In the genomic region with DNA sequence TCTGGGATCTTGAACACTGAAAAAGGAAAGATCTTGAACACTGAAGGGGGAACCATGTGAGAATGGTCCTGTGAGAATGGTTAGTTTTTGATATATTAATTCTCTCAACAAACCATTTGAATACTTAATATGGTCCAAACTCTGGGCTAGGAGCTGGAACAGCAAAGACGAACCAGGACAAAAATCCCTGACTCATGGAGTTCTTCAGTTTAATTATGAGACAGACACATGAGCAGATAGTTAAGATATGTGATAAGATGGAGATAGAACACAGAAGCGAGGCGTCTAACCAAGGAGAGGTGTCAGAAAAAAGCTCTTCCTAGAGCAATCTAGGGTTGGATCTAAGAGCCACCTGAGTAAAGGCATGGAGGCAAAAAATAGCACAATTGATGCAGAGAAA, we compare ENCODE assay signal across 12 cellular contexts. TPM values are rescaled to one million over a fixed set of nuclear protein-coding genes. Genes with fewer than 3 reads are reported as not detected.
A peak's percentile ranks its signal among the peaks of the same experiment; 100 is the strongest.
DNase-seq lines count a peak whose midpoint lies in the region; ATAC-seq and TF ChIP-seq lines count a peak whose summit lies in the region.
"Had no signal": no experiment of that assay in that cellular context is flagged by ENCODE, and none has a peak within 500 bp of the region (broad histone marks: within the 10 kb centered on the region; RNA-seq: fewer than 3 reads in every experiment).

No MANE protein-coding gene starts in this region.

- no peak for DNase-seq in activated T-cell treated with anti-CD3 and anti-CD28 coated beads, Interleukin-2, amount 50 U/mL, for 4 hours
- no peak for DNase-seq in activated T-cell treated with anti-CD3 and anti-CD28 coated beads, Interleukin-2, amount 50 U/mL, for 1 hour
- DNase-seq in T-helper 17 cell (no peak), epithelial cell of proximal tubule (ENCODE audit: low read depth) (no peak), stomach (no peak)
- no peak for DNase-seq in stimulated activated CD4-positive, alpha-beta T cell treated with anti-CD3 and anti-CD28 coated beads, Interleukin-2, amount 100 ng/mL, for 24 hours
- DNase-seq: GDM1, NCI-H146 had no signal

- H3K9me3 Mint-ChIP-seq in activated T-cell treated with anti-CD3 and anti-CD28 coated beads, Interleukin-2, amount 50 U/mL, for 4 hours = no peaks in the 10 kb centered on the region

- H3K4me1 ChIP-seq in stomach = peaks cover 22 to 65% (median 47%) of the 10 kb centered on the region in 4 donors

- 84 to 92% (median 86%) methylated on average over 3 of the region's 3 CpGs for WGBS in stomach, 5 donors

- H3K27ac Mint-ChIP-seq in T-helper 17 cell = peak overlapping the region; percentile 98

- ATAC-seq in activated T-cell treated with anti-CD3 and anti-CD28 coated beads, Interleukin-2, amount 50 U/mL, for 4 hours = no peak
- ATAC-seq in T-helper 17 cell (no peak), HG02588 (IDR thresholded peaks at IDR 0.05; ENCODE audit: unreplicated experiment) (no peak), HG03469 (IDR thresholded peaks at IDR 0.05; ENCODE audit: unreplicated experiment) (no peak)

- H3K9me3 ChIP-seq in T-helper 17 cell (ENCODE audit: control insufficient read depth, low read length, poor library complexity, severe bottlenecking) = no peaks in the 10 kb centered on the region
- H3K9me3 ChIP-seq in stomach = no peaks in the 10 kb centered on the region

- peaks cover 3 to 15% (median 11%) of the 10 kb centered on the region in 4 donors for H3K36me3 ChIP-seq in stomach
- H3K36me3 ChIP-seq: cardiac muscle cell had no signal

- TF ChIP-seq POLR2A in stomach (IDR thresholded peaks at IDR 0.05) = no peak

- H3K4me3 ChIP-seq in epithelial cell of proximal tubule (ENCODE audit: low read depth, low read length) = peak overlapping the region; percentile 70
- H3K4me3 ChIP-seq in stomach = peak overlapping the region in 3 of 4 donors; percentile 58 to 75 (median 60)
- H3K4me3 ChIP-seq: cardiac muscle cell had no signal

- H3K27me3 Mint-ChIP-seq in activated T-cell treated with anti-CD3 and anti-CD28 coated beads, Interleukin-2, amount 50 U/mL, for 4 hours (ENCODE audit: low read depth) = no peaks in the 10 kb centered on the region
- H3K27me3 Mint-ChIP-seq in T-helper 17 cell = no peaks in the 10 kb centered on the region

- peaks cover 22% of the 10 kb centered on the region for H3K36me3 Mint-ChIP-seq in activated T-cell treated with anti-CD3 and anti-CD28 coated beads, Interleukin-2, amount 50 U/mL, for 4 hours (ENCODE audit: insufficient read depth)
- peaks cover 16% of the 10 kb centered on the region for H3K36me3 Mint-ChIP-seq in T-helper 17 cell (ENCODE audit: low read depth)

- peaks cover 79% of the 10 kb centered on the region for H3K4me1 Mint-ChIP-seq in activated T-cell treated with anti-CD3 and anti-CD28 coated beads, Interleukin-2, amount 50 U/mL, for 4 hours (ENCODE audit: low read depth)
- H3K4me1 Mint-ChIP-seq in T-helper 17 cell = peaks cover 73% of the 10 kb centered on the region

- TF ChIP-seq CTCF in epithelial cell of proximal tubule (conservative IDR thresholded peaks at IDR 0.05; ENCODE audit: low read depth, low read length) = no peak
- TF ChIP-seq CTCF in stomach (IDR thresholded peaks at IDR 0.05) = no peak

- no peak for TF ChIP-seq EP300 in stomach (IDR thresholded peaks at IDR 0.05)

- peak overlapping the region in 3 of 5 donors; percentile 93 to 99 (median 94) for H3K27ac ChIP-seq in stomach
- H3K27ac ChIP-seq: cardiac muscle cell had no signal

- H3K27me3 ChIP-seq in stomach = no peaks in the 10 kb centered on the region
- H3K27me3 ChIP-seq: cardiac muscle cell had no signal

- H3K4me3 Mint-ChIP-seq in activated T-cell treated with anti-CD3 and anti-CD28 coated beads, Interleukin-2, amount 50 U/mL, for 4 hours = peak overlapping the region; percentile 94
- peak overlapping the region; percentile 99 for H3K4me3 Mint-ChIP-seq in T-helper 17 cell

- intact Hi-C loops in stomach (cut with DNase I; ENCODE audit: low total_unique reads) = no loop called here

RNA-seq across cellular contexts. Expression of a gene that starts 1.6 kb away (rescaled TPM):
- 10 to 100 TPM; 52.4 to 63.6 (median 53.2) TPM for total RNA-seq in activated T-cell treated with anti-CD3 and anti-CD28 coated beads, Interleukin-2, amount 50 U/mL, for 4 hours
- total RNA-seq in T-helper 17 cell = 10 to 100 TPM; 41.6 to 42.5 TPM
- 136 and 159 TPM in 2 replicates for total RNA-seq in epithelial cell of proximal tubule
- total RNA-seq in stomach = 10 to 100 TPM in 3 of 5 donors, 1 to 10 TPM in 1, not detected in 1; 4.1 to 35.7 (median 18.4) TPM
- polyA plus RNA-seq in stomach = 10 to 100 TPM; 21.8 to 35.1 (median 30.5) TPM

RNA-seq across cellular contexts. Expression of a gene that starts 4.1 kb away (rescaled TPM):
- 1 to 10 TPM; 3.6 to 4.6 (median 3.8) TPM for total RNA-seq in activated T-cell treated with anti-CD3 and anti-CD28 coated beads, Interleukin-2, amount 50 U/mL, for 4 hours
- total RNA-seq in T-helper 17 cell = 1 to 10 TPM; 7.1 to 9.4 TPM
- total RNA-seq in epithelial cell of proximal tubule = 13.7 and 20.1 TPM in 2 replicates
- 10 to 100 TPM; 10.7 to 25.0 (median 22.0) TPM for total RNA-seq in stomach
- polyA plus RNA-seq in stomach = 10 to 100 TPM in 2 of 3 donors, 1 to 10 TPM in 1; 9.8 to 15.4 (median 14.4) TPM

RNA-seq across cellular contexts. Expression of a gene that starts 12.2 kb away (rescaled TPM):
- total RNA-seq in activated T-cell treated with anti-CD3 and anti-CD28 coated beads, Interleukin-2, amount 50 U/mL, for 4 hours = 1 to 10 TPM; 1.4 to 3.1 (median 2.3) TPM
- total RNA-seq in T-helper 17 cell = 1 to 10 TPM; 3.3 to 3.6 TPM
- total RNA-seq in epithelial cell of proximal tubule = 4.3 and 5.0 TPM in 2 replicates
- total RNA-seq in stomach = not detected
- polyA plus RNA-seq in stomach = under 1 TPM in 1 of 3 donors, not detected in 2; 0.28 TPM

RNA-seq across cellular contexts. Expression of a gene that starts 25.2 kb away (rescaled TPM):
- total RNA-seq in activated T-cell treated with anti-CD3 and anti-CD28 coated beads, Interleukin-2, amount 50 U/mL, for 4 hours = not detected
- total RNA-seq in T-helper 17 cell (under 1 TPM in 1 of 2 donors, not detected in 1; 0.70 TPM), epithelial cell of proximal tubule (0.29 and 1.8 TPM in 2 replicates), stomach (not detected)
- polyA plus RNA-seq in stomach = under 1 TPM in 2 of 3 donors, not detected in 1; 0.48 to 0.50 TPM
- total RNA-seq: cardiac muscle cell, subcutaneous adipose tissue had no signal

RNA-seq across cellular contexts. Expression of a gene that starts 50.5 kb away (rescaled TPM):
- 10 to 100 TPM; 49.3 to 53.0 (median 51.4) TPM for total RNA-seq in activated T-cell treated with anti-CD3 and anti-CD28 coated beads, Interleukin-2, amount 50 U/mL, for 4 hours
- total RNA-seq in T-helper 17 cell = 10 to 100 TPM; 60.5 to 74.6 TPM
- total RNA-seq in epithelial cell of proximal tubule = 122 and 141 TPM in 2 replicates
- 10 to 100 TPM in 1 of 5 donors, 1 to 10 TPM in 1, under 1 TPM in 1, not detected in 2; 0.87 to 10.3 (median 6.5) TPM for total RNA-seq in stomach
- polyA plus RNA-seq in stomach = 10 to 100 TPM in 2 of 3 donors, 1 to 10 TPM in 1; 6.7 to 12.2 (median 11.9) TPM
